In the genomic region with DNA sequence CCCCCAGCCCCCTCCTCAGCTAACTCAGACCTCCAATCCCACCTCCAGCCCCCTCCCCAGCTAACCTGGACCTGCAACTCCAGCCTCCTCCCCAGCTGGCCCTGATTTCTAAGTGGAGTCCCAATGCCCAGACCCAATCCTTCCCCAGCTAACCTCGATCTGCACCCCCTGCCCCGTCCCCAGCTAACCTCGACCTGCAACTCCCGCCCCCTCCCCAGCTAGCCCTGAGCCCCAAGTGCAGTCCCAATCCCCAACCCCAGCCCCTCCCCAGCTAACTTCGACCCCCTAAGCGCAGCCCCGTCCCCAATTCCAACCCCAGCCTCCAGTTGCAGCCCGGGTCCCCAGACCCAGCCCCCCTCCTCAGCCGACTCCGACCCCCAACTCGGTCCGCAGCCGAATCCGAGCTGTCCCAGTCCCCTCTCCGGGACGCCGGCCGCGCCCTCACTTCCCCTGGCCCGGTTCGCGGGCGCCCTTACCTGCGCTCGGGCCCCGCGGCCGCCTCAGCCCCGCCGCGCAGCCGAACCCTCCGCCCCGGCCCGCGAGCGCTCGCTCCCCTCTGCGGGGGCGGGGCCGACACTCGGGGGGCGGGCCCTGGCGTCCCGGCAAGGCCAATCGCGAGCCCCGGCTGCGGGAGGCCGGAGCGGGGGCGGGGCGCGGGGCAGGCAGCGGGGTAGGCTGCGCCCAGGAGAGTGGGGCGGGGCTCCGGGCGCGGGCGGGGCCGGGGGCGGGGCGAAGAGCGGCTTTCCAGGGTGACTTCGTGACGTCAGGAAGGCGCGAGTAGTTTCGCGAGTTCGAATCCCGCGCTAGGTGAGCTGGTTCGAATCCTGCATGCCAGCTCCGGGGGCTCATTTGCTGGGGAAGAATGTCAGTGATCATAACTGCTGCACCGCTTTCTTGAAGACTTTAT, we compare ENCODE assay signal across 1 cellular context.
TF ChIP-seq lines count a peak whose summit lies in the region.

GNG7 (minus strand) TSS at position 525 of the 907 bp plus-strand sequence. CDS start 182,006 bp downstream, outside the sequence.

TF ChIP-seq in HepG2, 621 proteins besides CTCF, POLR2A, EP300 and RAD21 (continued from another document):
- TF ChIP-seq, protein P1, sequence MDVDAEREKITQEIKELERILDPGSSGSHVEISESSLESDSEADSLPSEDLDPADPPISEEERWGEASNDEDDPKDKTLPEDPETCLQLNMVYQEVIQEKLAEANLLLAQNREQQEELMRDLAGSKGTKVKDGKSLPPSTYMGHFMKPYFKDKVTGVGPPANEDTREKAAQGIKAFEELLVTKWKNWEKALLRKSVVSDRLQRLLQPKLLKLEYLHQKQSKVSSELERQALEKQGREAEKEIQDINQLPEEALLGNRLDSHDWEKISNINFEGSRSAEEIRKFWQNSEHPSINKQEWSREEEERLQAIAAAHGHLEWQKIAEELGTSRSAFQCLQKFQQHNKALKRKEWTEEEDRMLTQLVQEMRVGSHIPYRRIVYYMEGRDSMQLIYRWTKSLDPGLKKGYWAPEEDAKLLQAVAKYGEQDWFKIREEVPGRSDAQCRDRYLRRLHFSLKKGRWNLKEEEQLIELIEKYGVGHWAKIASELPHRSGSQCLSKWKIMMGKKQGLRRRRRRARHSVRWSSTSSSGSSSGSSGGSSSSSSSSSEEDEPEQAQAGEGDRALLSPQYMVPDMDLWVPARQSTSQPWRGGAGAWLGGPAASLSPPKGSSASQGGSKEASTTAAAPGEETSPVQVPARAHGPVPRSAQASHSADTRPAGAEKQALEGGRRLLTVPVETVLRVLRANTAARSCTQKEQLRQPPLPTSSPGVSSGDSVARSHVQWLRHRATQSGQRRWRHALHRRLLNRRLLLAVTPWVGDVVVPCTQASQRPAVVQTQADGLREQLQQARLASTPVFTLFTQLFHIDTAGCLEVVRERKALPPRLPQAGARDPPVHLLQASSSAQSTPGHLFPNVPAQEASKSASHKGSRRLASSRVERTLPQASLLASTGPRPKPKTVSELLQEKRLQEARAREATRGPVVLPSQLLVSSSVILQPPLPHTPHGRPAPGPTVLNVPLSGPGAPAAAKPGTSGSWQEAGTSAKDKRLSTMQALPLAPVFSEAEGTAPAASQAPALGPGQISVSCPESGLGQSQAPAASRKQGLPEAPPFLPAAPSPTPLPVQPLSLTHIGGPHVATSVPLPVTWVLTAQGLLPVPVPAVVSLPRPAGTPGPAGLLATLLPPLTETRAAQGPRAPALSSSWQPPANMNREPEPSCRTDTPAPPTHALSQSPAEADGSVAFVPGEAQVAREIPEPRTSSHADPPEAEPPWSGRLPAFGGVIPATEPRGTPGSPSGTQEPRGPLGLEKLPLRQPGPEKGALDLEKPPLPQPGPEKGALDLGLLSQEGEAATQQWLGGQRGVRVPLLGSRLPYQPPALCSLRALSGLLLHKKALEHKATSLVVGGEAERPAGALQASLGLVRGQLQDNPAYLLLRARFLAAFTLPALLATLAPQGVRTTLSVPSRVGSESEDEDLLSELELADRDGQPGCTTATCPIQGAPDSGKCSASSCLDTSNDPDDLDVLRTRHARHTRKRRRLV (CRISPR knock-in tag; IDR thresholded peaks at IDR 0.05), result no peak
- peak; percentile 52; the same call in 1 of the 2 replicates for TF ChIP-seq PHF20 (CRISPR knock-in tag; IDR thresholded peaks at IDR 0.05)
- TF ChIP-seq CHD4 (IDR thresholded peaks at IDR 0.05; ENCODE audit: borderline replicate concordance, low read length), result peak; percentile 88; the same call in 1 of the 2 replicates
- TF ChIP-seq, protein P2, sequence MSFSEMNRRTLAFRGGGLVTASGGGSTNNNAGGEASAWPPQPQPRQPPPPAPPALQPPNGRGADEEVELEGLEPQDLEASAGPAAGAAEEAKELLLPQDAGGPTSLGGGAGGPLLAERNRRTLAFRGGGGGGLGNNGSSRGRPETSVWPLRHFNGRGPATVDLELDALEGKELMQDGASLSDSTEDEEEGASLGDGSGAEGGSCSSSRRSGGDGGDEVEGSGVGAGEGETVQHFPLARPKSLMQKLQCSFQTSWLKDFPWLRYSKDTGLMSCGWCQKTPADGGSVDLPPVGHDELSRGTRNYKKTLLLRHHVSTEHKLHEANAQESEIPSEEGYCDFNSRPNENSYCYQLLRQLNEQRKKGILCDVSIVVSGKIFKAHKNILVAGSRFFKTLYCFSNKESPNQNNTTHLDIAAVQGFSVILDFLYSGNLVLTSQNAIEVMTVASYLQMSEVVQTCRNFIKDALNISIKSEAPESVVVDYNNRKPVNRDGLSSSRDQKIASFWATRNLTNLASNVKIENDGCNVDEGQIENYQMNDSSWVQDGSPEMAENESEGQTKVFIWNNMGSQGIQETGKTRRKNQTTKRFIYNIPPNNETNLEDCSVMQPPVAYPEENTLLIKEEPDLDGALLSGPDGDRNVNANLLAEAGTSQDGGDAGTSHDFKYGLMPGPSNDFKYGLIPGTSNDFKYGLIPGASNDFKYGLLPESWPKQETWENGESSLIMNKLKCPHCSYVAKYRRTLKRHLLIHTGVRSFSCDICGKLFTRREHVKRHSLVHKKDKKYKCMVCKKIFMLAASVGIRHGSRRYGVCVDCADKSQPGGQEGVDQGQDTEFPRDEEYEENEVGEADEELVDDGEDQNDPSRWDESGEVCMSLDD (CRISPR knock-in tag; IDR thresholded peaks at IDR 0.05; ENCODE audit: borderline replicate concordance), result peak; percentile 77; the same call in 1 of the 2 replicates
- TF ChIP-seq FOXA3 (CRISPR knock-in tag; IDR thresholded peaks at IDR 0.05), result 0 out of 2 replicates have a peak, but pooled peaks have one; percentile 11
- 0 out of 2 replicates have a peak, but pooled peaks have one; percentile 26 for TF ChIP-seq SRY (CRISPR knock-in tag; IDR thresholded peaks at IDR 0.05)
- no peak for TF ChIP-seq ZBTB20 (CRISPR knock-in tag; IDR thresholded peaks at IDR 0.05; ENCODE audit: borderline replicate concordance, low read depth)
- TF ChIP-seq NCOR1 (IDR thresholded peaks at IDR 0.05; ENCODE audit: borderline replicate concordance, low read length), result 0 out of 2 replicates have a peak, but pooled peaks have one; percentile 38
- no peak for TF ChIP-seq ZUFSP (CRISPR knock-in tag; IDR thresholded peaks at IDR 0.05; ENCODE audit: borderline replicate concordance)
- no peak for TF ChIP-seq ZNF775 (CRISPR knock-in tag; IDR thresholded peaks at IDR 0.05; ENCODE audit: borderline replicate concordance)
- 0 out of 2 replicates have a peak, but pooled peaks have one; percentile 13 for TF ChIP-seq KDM1A (CRISPR knock-in tag; IDR thresholded peaks at IDR 0.05)
- 0 out of 2 replicates have a peak, but pooled peaks have one; percentile 9 for TF ChIP-seq NCOA2 (CRISPR knock-in tag; IDR thresholded peaks at IDR 0.05)
- no peak for TF ChIP-seq RARG (CRISPR knock-in tag; IDR thresholded peaks at IDR 0.05; ENCODE audit: low read depth)
- no peak for TF ChIP-seq GATAD1 (CRISPR knock-in tag; IDR thresholded peaks at IDR 0.05)
- peak; percentile 34; the same call in 1 of the 2 replicates for TF ChIP-seq PHF8 (CRISPR knock-in tag; IDR thresholded peaks at IDR 0.05)
- TF ChIP-seq ZMAT3 (CRISPR knock-in tag; conservative IDR thresholded peaks at IDR 0.05), result 0 out of 2 replicates have a peak, but pooled peaks have one; percentile 59
- TF ChIP-seq, protein P3, sequence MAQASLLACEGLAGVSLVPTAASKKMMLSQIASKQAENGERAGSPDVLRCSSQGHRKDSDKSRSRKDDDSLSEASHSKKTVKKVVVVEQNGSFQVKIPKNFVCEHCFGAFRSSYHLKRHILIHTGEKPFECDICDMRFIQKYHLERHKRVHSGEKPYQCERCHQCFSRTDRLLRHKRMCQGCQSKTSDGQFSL (CRISPR knock-in tag; IDR thresholded peaks at IDR 0.05), result no peak
- TF ChIP-seq ZNF331 (CRISPR knock-in tag; IDR thresholded peaks at IDR 0.05), result no peak
TF ChIP-seq in HepG2: peak in this region for 36.
